ENCODE assay signal across 13 cellular contexts in genomic region chr6:145761584-145761983, GRCh38. TPM values are rescaled to one million over a fixed set of nuclear protein-coding genes. Genes with fewer than 3 reads are reported as not detected.
DNase-seq lines count a peak whose midpoint lies in the region; ATAC-seq and TF ChIP-seq lines count a peak whose summit lies in the region.
"Had no signal": no experiment of that assay in that cellular context is flagged by ENCODE, and none has a peak within 500 bp of the region (broad histone marks: within the 10 kb centered on the region; RNA-seq: fewer than 3 reads in every experiment).

No MANE protein-coding gene starts in this region.

- H3K36me3 ChIP-seq in left ventricle myocardium inferior (no peaks in the 10 kb centered on the region), right atrium auricular region (no peaks in the 10 kb centered on the region), Karpas-422 (ENCODE audit: insufficient read depth, low read length) (no peaks in the 10 kb centered on the region), gastroesophageal sphincter (no peaks in the 10 kb centered on the region)
- H3K36me3 ChIP-seq: tibial artery had no signal

- TF ChIP-seq CTCF in left ventricle myocardium inferior (IDR thresholded peaks at IDR 0.05; ENCODE audit: borderline replicate concordance): peak; percentile 35
- no peak for TF ChIP-seq CTCF in right atrium auricular region (IDR thresholded peaks at IDR 0.05)
- no peak for TF ChIP-seq CTCF in gastroesophageal sphincter (IDR thresholded peaks at IDR 0.05)

- H3K4me1 ChIP-seq in left ventricle myocardium inferior (no peaks in the 10 kb centered on the region), right atrium auricular region (no peaks in the 10 kb centered on the region), Karpas-422 (ENCODE audit: low read length) (peaks cover 32% of the 10 kb centered on the region), gastroesophageal sphincter (no peaks in the 10 kb centered on the region)

- H3K79me2 ChIP-seq in Karpas-422 (ENCODE audit: low read length): no peaks in the 10 kb centered on the region

- ATAC-seq in GM21619 (IDR thresholded peaks at IDR 0.05; ENCODE audit: unreplicated experiment): peak; percentile 72
- ATAC-seq in gastroesophageal sphincter: no peak
- ATAC-seq: sciatic nerve had no signal

- H3K9me3 ChIP-seq in left ventricle myocardium inferior (replicated peaks) (no peaks in the 10 kb centered on the region), right atrium auricular region (no peaks in the 10 kb centered on the region), Karpas-422 (ENCODE audit: low read length) (no peaks in the 10 kb centered on the region), gastroesophageal sphincter (no peaks in the 10 kb centered on the region)
- H3K9me3 ChIP-seq: tibial artery had no signal

- H3K27ac ChIP-seq in left ventricle myocardium inferior (replicated peaks) (no peak overlapping the region), right atrium auricular region (no peak overlapping the region), Karpas-422 (ENCODE audit: low read length) (no peak overlapping the region), gastroesophageal sphincter (no peak overlapping the region)
- H3K27ac ChIP-seq: tibial artery had no signal

- H3K4me3 ChIP-seq in left ventricle myocardium inferior (no peak overlapping the region), right atrium auricular region (no peak overlapping the region), Karpas-422 (ENCODE audit: low read length) (no peak overlapping the region), gastroesophageal sphincter (no peak overlapping the region)
- H3K4me3 ChIP-seq: tibial artery had no signal

- H4K20me1 ChIP-seq in Karpas-422 (ENCODE audit: insufficient read depth, low read depth, low read length): no peaks in the 10 kb centered on the region

- DNase-seq in left ventricle myocardium inferior (no peak), right atrium auricular region (ENCODE audit: low spot score) (no peak), Karpas-422 (peak; percentile 84), NCI-H2029 (lab: John Stamatoyannopoulos, UW) (no peak), head of caudate nucleus (no peak), activated gamma-delta T cell (lab: John Stamatoyannopoulos, UW) (no peak)
- DNase-seq: activated CD4-positive, alpha-beta T cell treated with anti-CD3 and anti-CD28 coated beads, Interleukin-2, amount 10 ng/mL, durations not matched to agents 7 days and 5 days; activated naive CD4-positive, alpha-beta T cell treated with anti-CD3 and anti-CD28 coated beads for 36 hours; NCI-H510A; tibial artery had no signal

- no peaks in the 10 kb centered on the region for H3K9me2 ChIP-seq in Karpas-422 (replicated peaks; ENCODE audit: insufficient read depth, low read length)

- peak overlapping the region; percentile 32 for H3K4me2 ChIP-seq in Karpas-422 (ENCODE audit: low read depth, low read length, poor library complexity, severe bottlenecking)

- TF ChIP-seq EP300 in gastroesophageal sphincter (IDR thresholded peaks at IDR 0.05): no peak

- H3K27me3 ChIP-seq in left ventricle myocardium inferior (ENCODE audit: low read depth): no peaks in the 10 kb centered on the region
- no peaks in the 10 kb centered on the region for H3K27me3 ChIP-seq in right atrium auricular region
- H3K27me3 ChIP-seq in Karpas-422 (ENCODE audit: low read length): no peaks in the 10 kb centered on the region
- H3K27me3 ChIP-seq in gastroesophageal sphincter: no peaks in the 10 kb centered on the region
- H3K27me3 ChIP-seq: tibial artery had no signal

- intact Hi-C loops in left ventricle myocardium inferior (cut with micrococcal nuclease): no loop called here
- intact Hi-C loops in head of caudate nucleus (cut with DNase I): no loop called here

- no peak overlapping the region for H2AFZ ChIP-seq in Karpas-422 (ENCODE audit: low read length)

- no peak overlapping the region for H3K9ac ChIP-seq in Karpas-422 (ENCODE audit: low read length)

- TF ChIP-seq POLR2A in gastroesophageal sphincter (IDR thresholded peaks at IDR 0.05): no peak

RNA-seq across cellular contexts. Expression of gene EPM2A, which starts 26.3 kb away (rescaled TPM):
- total RNA-seq in left ventricle myocardium inferior: 41.3 TPM
- 10 to 100 TPM; 24.2 to 24.7 TPM for total RNA-seq in right atrium auricular region
- total RNA-seq in Karpas-422 (2014; rRNA removed; shearing (Covaris generic); ENCODE audit: low replicate concordance): 10.1 and 10.5 TPM in 2 replicates
- total RNA-seq in gastroesophageal sphincter: 10 to 100 TPM; 53.7 to 83.7 (median 77.1) TPM

RNA-seq across cellular contexts. Expression of gene FBXO30, which starts 53.0 kb away (rescaled TPM):
- total RNA-seq in left ventricle myocardium inferior: 16.7 TPM
- 10 to 100 TPM in 1 of 2 donors, 1 to 10 TPM in 1; 9.8 to 10.9 TPM for total RNA-seq in right atrium auricular region
- 14.2 and 30.6 TPM in 2 replicates for total RNA-seq in Karpas-422 (2014; rRNA removed; shearing (Covaris generic); ENCODE audit: low replicate concordance)
- 100 to 1,000 TPM in 1 of 4 donors, 10 to 100 TPM in 3; 47.7 to 102 (median 63.1) TPM for total RNA-seq in gastroesophageal sphincter
